In genomic region chr2:61470965-61471904, GRCh38 we compare ENCODE assay signal across 1 cellular context.
TF ChIP-seq lines count a peak whose summit lies in the region.

A gene with protein sequence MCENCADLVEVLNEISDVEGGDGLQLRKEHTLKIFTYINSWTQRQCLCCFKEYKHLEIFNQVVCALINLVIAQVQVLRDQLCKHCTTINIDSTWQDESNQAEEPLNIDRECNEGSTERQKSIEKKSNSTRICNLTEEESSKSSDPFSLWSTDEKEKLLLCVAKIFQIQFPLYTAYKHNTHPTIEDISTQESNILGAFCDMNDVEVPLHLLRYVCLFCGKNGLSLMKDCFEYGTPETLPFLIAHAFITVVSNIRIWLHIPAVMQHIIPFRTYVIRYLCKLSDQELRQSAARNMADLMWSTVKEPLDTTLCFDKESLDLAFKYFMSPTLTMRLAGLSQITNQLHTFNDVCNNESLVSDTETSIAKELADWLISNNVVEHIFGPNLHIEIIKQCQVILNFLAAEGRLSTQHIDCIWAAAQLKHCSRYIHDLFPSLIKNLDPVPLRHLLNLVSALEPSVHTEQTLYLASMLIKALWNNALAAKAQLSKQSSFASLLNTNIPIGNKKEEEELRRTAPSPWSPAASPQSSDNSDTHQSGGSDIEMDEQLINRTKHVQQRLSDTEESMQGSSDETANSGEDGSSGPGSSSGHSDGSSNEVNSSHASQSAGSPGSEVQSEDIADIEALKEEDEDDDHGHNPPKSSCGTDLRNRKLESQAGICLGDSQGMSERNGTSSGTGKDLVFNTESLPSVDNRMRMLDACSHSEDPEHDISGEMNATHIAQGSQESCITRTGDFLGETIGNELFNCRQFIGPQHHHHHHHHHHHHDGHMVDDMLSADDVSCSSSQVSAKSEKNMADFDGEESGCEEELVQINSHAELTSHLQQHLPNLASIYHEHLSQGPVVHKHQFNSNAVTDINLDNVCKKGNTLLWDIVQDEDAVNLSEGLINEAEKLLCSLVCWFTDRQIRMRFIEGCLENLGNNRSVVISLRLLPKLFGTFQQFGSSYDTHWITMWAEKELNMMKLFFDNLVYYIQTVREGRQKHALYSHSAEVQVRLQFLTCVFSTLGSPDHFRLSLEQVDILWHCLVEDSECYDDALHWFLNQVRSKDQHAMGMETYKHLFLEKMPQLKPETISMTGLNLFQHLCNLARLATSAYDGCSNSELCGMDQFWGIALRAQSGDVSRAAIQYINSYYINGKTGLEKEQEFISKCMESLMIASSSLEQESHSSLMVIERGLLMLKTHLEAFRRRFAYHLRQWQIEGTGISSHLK (N-terminal part only) (minus strand): TSS chr2:61471087. CDS start chr2:61470692, 395 bp downstream.

TF ChIP-seq in HCT116, 20 proteins besides CTCF, POLR2A, EP300 and RAD21 (continued from another document):
- TF ChIP-seq REST (IDR thresholded peaks at IDR 0.05; ENCODE audit: low read depth) (no peak), JUND (IDR thresholded peaks at IDR 0.05) (no peak), EZH2 (IDR thresholded peaks at IDR 0.05) (no peak)
